1 cellular context compared by ENCODE assay signal in genomic region chr10:73469579-73469978, GRCh38.
TF ChIP-seq lines count a peak whose summit lies in the region.

No MANE protein-coding gene starts in this region.

TF ChIP-seq in WTC11, 78 proteins besides CTCF, POLR2A, EP300 and RAD21 (continued from another document):
- TF ChIP-seq, protein P1, sequence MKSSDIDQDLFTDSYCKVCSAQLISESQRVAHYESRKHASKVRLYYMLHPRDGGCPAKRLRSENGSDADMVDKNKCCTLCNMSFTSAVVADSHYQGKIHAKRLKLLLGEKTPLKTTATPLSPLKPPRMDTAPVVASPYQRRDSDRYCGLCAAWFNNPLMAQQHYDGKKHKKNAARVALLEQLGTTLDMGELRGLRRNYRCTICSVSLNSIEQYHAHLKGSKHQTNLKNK (CRISPR knock-in tag; IDR thresholded peaks at IDR 0.05): no peak
- TF ChIP-seq, protein P2, sequence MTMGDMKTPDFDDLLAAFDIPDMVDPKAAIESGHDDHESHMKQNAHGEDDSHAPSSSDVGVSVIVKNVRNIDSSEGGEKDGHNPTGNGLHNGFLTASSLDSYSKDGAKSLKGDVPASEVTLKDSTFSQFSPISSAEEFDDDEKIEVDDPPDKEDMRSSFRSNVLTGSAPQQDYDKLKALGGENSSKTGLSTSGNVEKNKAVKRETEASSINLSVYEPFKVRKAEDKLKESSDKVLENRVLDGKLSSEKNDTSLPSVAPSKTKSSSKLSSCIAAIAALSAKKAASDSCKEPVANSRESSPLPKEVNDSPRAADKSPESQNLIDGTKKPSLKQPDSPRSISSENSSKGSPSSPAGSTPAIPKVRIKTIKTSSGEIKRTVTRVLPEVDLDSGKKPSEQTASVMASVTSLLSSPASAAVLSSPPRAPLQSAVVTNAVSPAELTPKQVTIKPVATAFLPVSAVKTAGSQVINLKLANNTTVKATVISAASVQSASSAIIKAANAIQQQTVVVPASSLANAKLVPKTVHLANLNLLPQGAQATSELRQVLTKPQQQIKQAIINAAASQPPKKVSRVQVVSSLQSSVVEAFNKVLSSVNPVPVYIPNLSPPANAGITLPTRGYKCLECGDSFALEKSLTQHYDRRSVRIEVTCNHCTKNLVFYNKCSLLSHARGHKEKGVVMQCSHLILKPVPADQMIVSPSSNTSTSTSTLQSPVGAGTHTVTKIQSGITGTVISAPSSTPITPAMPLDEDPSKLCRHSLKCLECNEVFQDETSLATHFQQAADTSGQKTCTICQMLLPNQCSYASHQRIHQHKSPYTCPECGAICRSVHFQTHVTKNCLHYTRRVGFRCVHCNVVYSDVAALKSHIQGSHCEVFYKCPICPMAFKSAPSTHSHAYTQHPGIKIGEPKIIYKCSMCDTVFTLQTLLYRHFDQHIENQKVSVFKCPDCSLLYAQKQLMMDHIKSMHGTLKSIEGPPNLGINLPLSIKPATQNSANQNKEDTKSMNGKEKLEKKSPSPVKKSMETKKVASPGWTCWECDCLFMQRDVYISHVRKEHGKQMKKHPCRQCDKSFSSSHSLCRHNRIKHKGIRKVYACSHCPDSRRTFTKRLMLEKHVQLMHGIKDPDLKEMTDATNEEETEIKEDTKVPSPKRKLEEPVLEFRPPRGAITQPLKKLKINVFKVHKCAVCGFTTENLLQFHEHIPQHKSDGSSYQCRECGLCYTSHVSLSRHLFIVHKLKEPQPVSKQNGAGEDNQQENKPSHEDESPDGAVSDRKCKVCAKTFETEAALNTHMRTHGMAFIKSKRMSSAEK (CRISPR knock-in tag; IDR thresholded peaks at IDR 0.05; ENCODE audit: borderline replicate concordance): no peak
- TF ChIP-seq, protein P3, sequence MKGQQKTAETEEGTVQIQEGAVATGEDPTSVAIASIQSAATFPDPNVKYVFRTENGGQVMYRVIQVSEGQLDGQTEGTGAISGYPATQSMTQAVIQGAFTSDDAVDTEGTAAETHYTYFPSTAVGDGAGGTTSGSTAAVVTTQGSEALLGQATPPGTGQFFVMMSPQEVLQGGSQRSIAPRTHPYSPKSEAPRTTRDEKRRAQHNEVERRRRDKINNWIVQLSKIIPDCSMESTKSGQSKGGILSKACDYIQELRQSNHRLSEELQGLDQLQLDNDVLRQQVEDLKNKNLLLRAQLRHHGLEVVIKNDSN (CRISPR knock-in tag; IDR thresholded peaks at IDR 0.05): no peak
- TF ChIP-seq, protein P4, sequence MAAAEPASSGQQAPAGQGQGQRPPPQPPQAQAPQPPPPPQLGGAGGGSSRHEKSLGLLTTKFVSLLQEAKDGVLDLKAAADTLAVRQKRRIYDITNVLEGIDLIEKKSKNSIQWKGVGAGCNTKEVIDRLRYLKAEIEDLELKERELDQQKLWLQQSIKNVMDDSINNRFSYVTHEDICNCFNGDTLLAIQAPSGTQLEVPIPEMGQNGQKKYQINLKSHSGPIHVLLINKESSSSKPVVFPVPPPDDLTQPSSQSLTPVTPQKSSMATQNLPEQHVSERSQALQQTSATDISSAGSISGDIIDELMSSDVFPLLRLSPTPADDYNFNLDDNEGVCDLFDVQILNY (CRISPR knock-in tag; IDR thresholded peaks at IDR 0.05): no peak
- TF ChIP-seq GRHL2 (CRISPR knock-in tag; IDR thresholded peaks at IDR 0.05; ENCODE audit: insufficient replicate concordance, severe bottlenecking): no peak
- TF ChIP-seq FOXP1 (CRISPR knock-in tag; IDR thresholded peaks at IDR 0.05; ENCODE audit: borderline replicate concordance): no peak
- no peak for TF ChIP-seq SP1 (CRISPR knock-in tag; conservative IDR thresholded peaks at IDR 0.05)
